ENCODE assay signal across 8 cellular contexts in the genomic region with DNA sequence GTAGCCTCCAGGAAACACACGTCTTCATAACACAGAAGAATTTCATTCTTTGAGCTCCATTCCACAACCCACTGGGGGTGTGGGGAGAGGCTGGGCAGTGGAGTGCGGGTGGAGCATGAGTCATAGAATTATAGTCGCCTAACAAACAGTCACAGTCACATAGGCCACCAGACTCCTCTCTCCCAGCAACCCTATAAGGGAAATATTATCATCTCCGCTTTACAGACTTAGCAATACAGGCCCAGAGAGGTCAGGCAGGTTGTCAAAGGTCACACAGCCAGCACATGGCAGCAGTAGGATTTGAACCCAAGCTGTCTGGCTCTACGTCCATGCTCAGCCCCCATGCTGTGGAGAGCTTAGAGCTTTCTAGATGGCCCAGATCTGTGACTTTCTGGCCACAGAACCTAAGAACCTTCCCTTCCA. TPM values are rescaled to one million over a fixed set of nuclear protein-coding genes. Genes with fewer than 3 reads are reported as not detected.
DNase-seq lines count a peak whose midpoint lies in the region; ATAC-seq, FAIRE-seq and TF ChIP-seq lines count a peak whose summit lies in the region.

No MANE protein-coding gene starts in this region.

- no peaks in the 10 kb centered on the region for H4K20me1 ChIP-seq in HepG2 (ENCODE audit: insufficient read depth, low read length)

- no peak overlapping the region for H2AFZ ChIP-seq in HepG2 (ENCODE audit: low read length)

- intact Hi-C loops in HepG2 (cut with micrococcal nuclease; ENCODE audit: unreplicated experiment): no loop called here
- intact Hi-C loops in transverse colon (cut with DNase I; ENCODE audit: low total_unique reads): no loop called here
- intact Hi-C loops in lower leg skin (cut with DNase I; ENCODE audit: low total_unique reads): no loop called here

- no peak overlapping the region for H3K4me3 Mint-ChIP-seq in activated CD8-positive, alpha-beta T cell treated with anti-CD3 and anti-CD28 coated beads, Interleukin-2, amount 10 ng/mL, durations not matched to agents 7 days and 5 days

- ATAC-seq in activated CD8-positive, alpha-beta T cell treated with anti-CD3 and anti-CD28 coated beads, Interleukin-2, amount 10 ng/mL, durations not matched to agents 7 days and 5 days: peak; percentile 56
- ATAC-seq in HepG2 (peak; percentile 36), GM18858 (IDR thresholded peaks at IDR 0.05; ENCODE audit: unreplicated experiment) (no peak)

- no peak for FAIRE-seq in HepG2 (lab: Jason Lieb, UNC)

- no peak overlapping the region for H3K27ac ChIP-seq in HepG2 (ENCODE audit: extremely low read length, insufficient read depth, low read length)
- H3K27ac ChIP-seq in transverse colon: peak overlapping the region; percentile 31 to 74 (median 60)

- H3K4me2 ChIP-seq in HepG2 (ENCODE audit: low read depth, low read length): peak overlapping the region; percentile 70

- H3K4me3 ChIP-seq in HepG2 (replicated peaks in 1 of 3; ENCODE audit: insufficient read depth in 1 of 3, low read depth in 2 of 3, low read length in 3 of 3) (peak overlapping the region in 2 of 3 experiments; percentile 29 to 67; a peak in 3 of 6 replicates), transverse colon (no peak overlapping the region), lower leg skin (ENCODE audit: low read depth, poor library complexity, severe bottlenecking) (no peak overlapping the region)

- H3K9me3 Mint-ChIP-seq in activated CD8-positive, alpha-beta T cell treated with anti-CD3 and anti-CD28 coated beads, Interleukin-2, amount 10 ng/mL, durations not matched to agents 7 days and 5 days (ENCODE audit: insufficient read depth): no peaks in the 10 kb centered on the region

- TF ChIP-seq EP300 in HepG2 (IDR thresholded peaks at IDR 0.05; ENCODE audit: low read depth in 2 of 2, low read length in 2 of 2): no peak
- TF ChIP-seq EP300 in HepG2 (CRISPR knock-in tag; IDR thresholded peaks at IDR 0.05; ENCODE audit: borderline replicate concordance): no peak
- TF ChIP-seq EP300 in transverse colon (IDR thresholded peaks at IDR 0.05; ENCODE audit: low read depth): no peak

- POLR2A ChIA-PET in activated CD8-positive, alpha-beta T cell treated with anti-CD3 and anti-CD28 coated beads, Interleukin-2, amount 10 ng/mL, durations not matched to agents 7 days and 5 days (lab: Charles Lee): interaction anchor here (0.6 to 1.9 kb wide), 2 partner anchors 11 to 29 kb away, joined by 3 to 10 read pairs; a partner anchor contains a TSS
- POLR2A ChIA-PET in HepG2 (lab: Yijun Ruan, JAX): interaction anchor here (0.8 to 2.7 kb wide), 6 partner anchors 11 to 43 kb away, joined by 3 to 14 read pairs (median 4); a partner anchor contains a TSS

- no peak overlapping the region for H3K27ac Mint-ChIP-seq in activated CD8-positive, alpha-beta T cell treated with anti-CD3 and anti-CD28 coated beads, Interleukin-2, amount 10 ng/mL, durations not matched to agents 7 days and 5 days

- DNase-seq in activated CD8-positive, alpha-beta memory T cell treated with anti-CD3 and anti-CD28 coated beads, Interleukin-2, amount 50 U/mL, for 4 hours: peak; percentile 38
- DNase-seq in activated CD8-positive, alpha-beta memory T cell treated with anti-CD3 and anti-CD28 coated beads, Interleukin-2, amount 50 U/mL, for 48 hours: no peak
- no peak for DNase-seq in activated CD8-positive, alpha-beta T cell treated with anti-CD3 and anti-CD28 coated beads, Interleukin-2, amount 10 ng/mL, durations not matched to agents 7 days and 5 days
- no peak for DNase-seq in HepG2 (ENCODE audit: low spot score)
- no peak for DNase-seq in transverse colon
- no peak for DNase-seq in HuH-7.5 (ENCODE audit: low spot score)
- no peak for DNase-seq in lower leg skin (ENCODE audit: low spot score in 2 of 2)

- H3K4me1 Mint-ChIP-seq in activated CD8-positive, alpha-beta T cell treated with anti-CD3 and anti-CD28 coated beads, Interleukin-2, amount 10 ng/mL, durations not matched to agents 7 days and 5 days (ENCODE audit: low read depth): peaks cover 30% of the 10 kb centered on the region

- no peak for TF ChIP-seq RAD21 in HepG2 (CRISPR knock-in tag; IDR thresholded peaks at IDR 0.05)

- H3K36me3 Mint-ChIP-seq in activated CD8-positive, alpha-beta T cell treated with anti-CD3 and anti-CD28 coated beads, Interleukin-2, amount 10 ng/mL, durations not matched to agents 7 days and 5 days (ENCODE audit: low read depth): no peaks in the 10 kb centered on the region

- H3K27me3 ChIP-seq in HepG2 (ENCODE audit: control insufficient read depth in 1 of 2, insufficient read depth in 2 of 2, low read length in 2 of 2) (peaks cover 9 to 56% of the 10 kb centered on the region in 2 experiments), transverse colon (no peaks in the 10 kb centered on the region)

- H3K27me3 Mint-ChIP-seq in activated CD8-positive, alpha-beta T cell treated with anti-CD3 and anti-CD28 coated beads, Interleukin-2, amount 10 ng/mL, durations not matched to agents 7 days and 5 days (ENCODE audit: low read depth): no peaks in the 10 kb centered on the region

- in situ Hi-C loops in HepG2 (cut with HindIII; ENCODE audit: extremely low pct_ligation_motif_present, low pct_unique_long_range_greater_than_20kb) (no loop called here), transverse colon (cut with MboI; ENCODE audit: low pct_ligation_motif_present in 1 of 4, low pct_unique_long_range_greater_than_20kb in 1 of 4, low sequenced_read_pairs in 3 of 4) (no loop called here)

- 4% methylated on average over 5 of the region's 5 CpGs for WGBS in HepG2 (ENCODE audit: low lambda C conversion rate)
- 40% methylated on average over 5 of the region's 5 CpGs; no CpG with 5 or more reads in 1 of the 2 donors for WGBS in transverse colon (ENCODE audit: low coverage in 1 of 2), 2 donors
- 45 to 47% methylated on average over 5 of the region's 5 CpGs for WGBS in lower leg skin, 2 donors

- no peaks in the 10 kb centered on the region for H3K79me2 ChIP-seq in HepG2 (ENCODE audit: insufficient read depth, low read length)

- TF ChIP-seq POLR2A in HepG2 (IDR thresholded peaks at IDR 0.05; ENCODE audit: insufficient read depth in 1 of 2, low read depth in 2 of 2, low read length in 2 of 2) (no peak), transverse colon (IDR thresholded peaks at IDR 0.05) (no peak), lower leg skin (IDR thresholded peaks at IDR 0.05) (no peak)

- H3K36me3 ChIP-seq in HepG2 (replicated peaks in 1 of 2; ENCODE audit: control insufficient read depth in 1 of 2, insufficient read depth in 2 of 2, low read length in 2 of 2) (no peaks in the 10 kb centered on the region), transverse colon (no peaks in the 10 kb centered on the region)

- BruUV-seq in HepG2 (replicated peaks; lab: Mats Ljungman, UMichigan): no TSS peak

- TF ChIP-seq CTCF in HepG2 (CRISPR knock-in tag; IDR thresholded peaks at IDR 0.05) (no peak), transverse colon (IDR thresholded peaks at IDR 0.05) (no peak), lower leg skin (IDR thresholded peaks at IDR 0.05) (no peak)

- H3K9ac ChIP-seq in HepG2 (ENCODE audit: insufficient read depth, low read depth, low read length): peak overlapping the region; percentile 18; the same call in 1 of the 2 replicates

- CTCF ChIA-PET in activated CD8-positive, alpha-beta T cell treated with anti-CD3 and anti-CD28 coated beads, Interleukin-2, amount 10 ng/mL, durations not matched to agents 7 days and 5 days (lab: Charles Lee): interaction anchor here (0.8 to 2.6 kb wide), 5 partner anchors 10 to 117 kb away, joined by 3 to 11 read pairs (median 5); a partner anchor contains a TSS
- CTCF ChIA-PET in HepG2 (lab: Yijun Ruan, JAX; ENCODE audit: low intra/inter-chr PET ratio, low total read pairs): interaction anchor here (1.1 kb wide), 1 partner anchor 65 kb away, joined by 4 read pairs; no protein-coding TSS in a partner anchor

- H3K4me1 ChIP-seq in HepG2 (ENCODE audit: insufficient read depth, low read length) (peaks cover 65% of the 10 kb centered on the region), transverse colon (peaks cover 8 to 20% (median 16%) of the 10 kb centered on the region in 4 donors)

- H3K9me3 ChIP-seq in HepG2 (ENCODE audit: low read length) (no peaks in the 10 kb centered on the region), transverse colon (no peaks in the 10 kb centered on the region)

TF ChIP-seq in HepG2, 621 proteins besides CTCF, POLR2A, EP300 and RAD21 (continues in another document):
- TF ChIP-seq ZFP90 (CRISPR knock-in tag; IDR thresholded peaks at IDR 0.05; ENCODE audit: borderline replicate concordance) (peak; percentile 8; the same call in 1 of the 2 replicates), ZFP36 (IDR thresholded peaks at IDR 0.05; ENCODE audit: borderline replicate concordance, low read depth, low read length, partially characterized antibody) (peak; percentile 84)

RNA-seq across cellular contexts. Expression of a gene that starts 10.6 kb away (rescaled TPM):
- 10 to 100 TPM; 79.4 to 80.5 TPM for total RNA-seq in activated CD8-positive, alpha-beta T cell treated with anti-CD3 and anti-CD28 coated beads, Interleukin-2, amount 10 ng/mL, durations not matched to agents 7 days and 5 days
- total RNA-seq in HepG2 (2016; rRNA removed; fragmentation: Illumina TruSeq; extraction: Trizol): 141 and 186 TPM in 2 replicates
- 30.0 and 32.3 TPM in 2 replicates for total RNA-seq in HepG2 (2016; cell fraction: cytosol; rRNA removed; fragmentation: Illumina TruSeq; extraction: Trizol; ENCODE audit: low read depth)
- total RNA-seq in HepG2 (2016; cell fraction: insoluble cytoplasmic fraction; rRNA removed; fragmentation: Illumina TruSeq; extraction: Trizol): 139 and 174 TPM in 2 replicates
- 118 and 119 TPM in 2 replicates for total RNA-seq in HepG2 (2016; cell fraction: membrane; rRNA removed; fragmentation: Illumina TruSeq; extraction: Trizol)
- total RNA-seq in HepG2 (2016; cell fraction: nucleus; rRNA removed; fragmentation: Illumina TruSeq; extraction: Trizol): 60.6 and 72.1 TPM in 2 replicates
- polyA plus RNA-seq in HepG2 (2011; rRNA removed): 80.1 and 95.5 TPM in 2 replicates
- 121 and 137 TPM in 2 replicates for polyA plus RNA-seq in HepG2 (2011; cell fraction: cytosol; rRNA removed)
- 61.9 and 67.8 TPM in 2 replicates for polyA plus RNA-seq in HepG2 (2011; cell fraction: nucleus; rRNA removed)
- polyA plus RNA-seq in HepG2 (2012): 113 and 128 TPM in 2 replicates
- 48.2 and 51.8 TPM in 2 replicates for polyA plus RNA-seq in HepG2 (2016; cell fraction: cytosol; fragmentation: Illumina TruSeq; extraction: Trizol; ENCODE audit: low read depth)
- 322 and 369 TPM in 2 replicates for polyA plus RNA-seq in HepG2 (2016; cell fraction: insoluble cytoplasmic fraction; fragmentation: Illumina TruSeq; extraction: Trizol; ENCODE audit: low read depth)
- polyA plus RNA-seq in HepG2 (2016; cell fraction: membrane; fragmentation: Illumina TruSeq; extraction: Trizol; ENCODE audit: low read depth): 139 and 153 TPM in 2 replicates
- 125 and 129 TPM in 2 replicates for polyA plus RNA-seq in HepG2 (2016; cell fraction: nucleus; fragmentation: Illumina TruSeq; extraction: Trizol; ENCODE audit: insufficient read depth, low read depth)
- 155 and 250 TPM in 2 replicates for polyA minus RNA-seq in HepG2 (2011; rRNA and poly(A)+ RNA removed; ENCODE audit: low replicate concordance)
- polyA minus RNA-seq in HepG2 (2011; cell fraction: cytosol; rRNA and poly(A)+ RNA removed): 71.1 and 86.5 TPM in 2 replicates
- polyA minus RNA-seq in HepG2 (2011; cell fraction: nucleus; rRNA and poly(A)+ RNA removed): 45.8 and 58.4 TPM in 2 replicates
- 100 to 1,000 TPM in 2 of 4 donors, 10 to 100 TPM in 2; 32.8 to 193 (median 101) TPM for total RNA-seq in transverse colon
- 10 to 100 TPM; 54.9 to 84.2 (median 67.7) TPM for total RNA-seq in lower leg skin

Comparison
In these comparisons a context has a peak if more than half of its experiments do, and no peak if none do; other contexts are left out.
1. H3K4me3 ChIP-seq: peak in HepG2 (2 of 3); none in transverse colon (0 of 4) and lower leg skin (single experiment).